ENCODE assay signal across 23 cellular contexts in genomic region chr2:201320701-201321100, GRCh38. TPM values are rescaled to one million over a fixed set of nuclear protein-coding genes. Genes with fewer than 3 reads are reported as not detected.
"Had no signal": no experiment of that assay in that cellular context is flagged by ENCODE, and none has a peak within 500 bp of the region (broad histone marks: within the 10 kb centered on the region; RNA-seq: fewer than 3 reads in every experiment).

No MANE protein-coding gene starts in this region.

- H2AFZ ChIP-seq: parathyroid adenoma had no signal

- H3K4me1 Mint-ChIP-seq: central memory CD8-positive, alpha-beta T cell; mesothelial cell of epicardium; stimulated activated effector memory CD8-positive, alpha-beta T cell treated with anti-CD3 and anti-CD28 coated beads, Interleukin-12 subunit alpha, Interleukin-12 subunit beta, amount 100 ng/mL, for 72 hours had no signal

- DNase-seq: activated CD4-positive, CD25-positive, alpha-beta regulatory T cell treated with anti-CD3 and anti-CD28 coated beads, Interleukin-2, amount 50 U/mL, for 72 hours; activated effector memory CD4-positive, alpha-beta T cell treated with anti-CD3 and anti-CD28 coated beads, Interleukin-2, amount 50 U/mL, for 16 hours; activated naive CD4-positive, alpha-beta T cell treated with anti-CD3 and anti-CD28 coated beads, Interleukin-2, amount 50 U/mL, for 16 hours; activated T-cell treated with anti-CD3 and anti-CD28 coated beads, Interleukin-2, amount 50 U/mL, for 72 hours; aorta; brain microvascular endothelial cell; cortex of kidney; effector CD4-positive, alpha-beta T cell; gastrocnemius medialis; head of caudate nucleus; kidney; stimulated activated CD4-positive, alpha-beta T cell treated with anti-CD3 and anti-CD28 coated beads, Interleukin-4, amount 100 ng/mL, for 24 hours; stomach; upper lobe of left lung had no signal

- H3K27me3 Mint-ChIP-seq: central memory CD8-positive, alpha-beta T cell; natural killer cell treated with Interleukin-12 subunit alpha and Interleukin-12 subunit beta and Interleukin-15 and Interleukin-18, amount 100 ng/mL, for 72 hours had no signal

- H3K4me3 ChIP-seq: gastrocnemius medialis, lung, smooth muscle cell, stomach, upper lobe of left lung had no signal

- H3K79me2 ChIP-seq: parathyroid adenoma had no signal

- H3K36me3 ChIP-seq: brain microvascular endothelial cell, gastrocnemius medialis, neutrophil, upper lobe of left lung had no signal

- H3K4me3 Mint-ChIP-seq: activated T-cell treated with anti-CD3 and anti-CD28 coated beads, Interleukin-2, amount 50 U/mL, for 72 hours; central memory CD8-positive, alpha-beta T cell; mesothelial cell of epicardium; natural killer cell treated with Interleukin-12 subunit alpha and Interleukin-12 subunit beta and Interleukin-15 and Interleukin-18, amount 100 ng/mL, for 72 hours; stimulated activated effector memory CD8-positive, alpha-beta T cell treated with anti-CD3 and anti-CD28 coated beads, Interleukin-12 subunit alpha, Interleukin-12 subunit beta, amount 100 ng/mL, for 72 hours had no signal

- H3K9ac ChIP-seq: parathyroid adenoma had no signal

- H3K27ac Mint-ChIP-seq: activated T-cell treated with anti-CD3 and anti-CD28 coated beads, Interleukin-2, amount 50 U/mL, for 72 hours; mesothelial cell of epicardium; natural killer cell treated with Interleukin-12 subunit alpha and Interleukin-12 subunit beta and Interleukin-15 and Interleukin-18, amount 100 ng/mL, for 72 hours; stimulated activated effector memory CD8-positive, alpha-beta T cell treated with anti-CD3 and anti-CD28 coated beads, Interleukin-12 subunit alpha, Interleukin-12 subunit beta, amount 100 ng/mL, for 72 hours had no signal

- H3K9me3 ChIP-seq: gastrocnemius medialis, neutrophil had no signal

- H3K27ac ChIP-seq: brain microvascular endothelial cell, gastrocnemius medialis, neutrophil, parathyroid adenoma, stomach, upper lobe of left lung, VCaP had no signal

- H3K27me3 ChIP-seq: brain microvascular endothelial cell, gastrocnemius medialis, neutrophil, stomach, upper lobe of left lung had no signal

- H3K4me2 ChIP-seq: smooth muscle cell had no signal

- H3K36me3 Mint-ChIP-seq: stimulated activated effector memory CD8-positive, alpha-beta T cell treated with anti-CD3 and anti-CD28 coated beads, Interleukin-12 subunit alpha, Interleukin-12 subunit beta, amount 100 ng/mL, for 72 hours had no signal

- H3K4me1 ChIP-seq: gastrocnemius medialis, parathyroid adenoma, stomach, upper lobe of left lung had no signal

RNA-seq across cellular contexts. Expression of gene FLACC1, which starts 36.4 kb away (rescaled TPM):
- polyA plus RNA-seq: smooth muscle cell had no signal
